13 cellular contexts compared by ENCODE assay signal in genomic region chr6:107585815-107586435, GRCh38.
A peak's percentile ranks its signal among the peaks of the same experiment; 100 is the strongest.
DNase-seq lines count a peak whose midpoint lies in the region.
"Had no signal": no experiment of that assay in that cellular context is flagged by ENCODE, and none has a peak within 500 bp of the region (broad histone marks: within the 10 kb centered on the region; RNA-seq: fewer than 3 reads in every experiment).

No MANE protein-coding gene starts in this region.

- no peaks in the 10 kb centered on the region for H3K36me3 ChIP-seq in H7 (replicated peaks; ENCODE audit: control insufficient read depth, insufficient read depth, low read length)
- H3K36me3 ChIP-seq: lower lobe of right lung had no signal

- H3K4me3 ChIP-seq in H7 (ENCODE audit: insufficient read depth, low read depth, low read length) = no peak overlapping the region
- H3K4me3 ChIP-seq: lower lobe of right lung had no signal

- DNase-seq in H7 (peak; percentile 14), NCI-H1417 treated with DMSO at 0.1 percent for 48 hours (lab: John Stamatoyannopoulos, UW) (peak; percentile 78), NCI-H345 treated with DMSO at 0.1 percent for 48 hours (lab: John Stamatoyannopoulos, UW; ENCODE audit: unreplicated experiment) (peak; percentile 88), left kidney (ENCODE audit: low read depth, low spot score) (peak; percentile 31), activated T-cell treated with anti-CD3 and anti-CD28 coated beads for 4 hours (no peak), medulla oblongata (ENCODE audit: extremely low spot score) (no peak)
- DNase-seq in NK-92 treated with Interleukin-12 subunit alpha and Interleukin-12 subunit beta, amount 100 ng/mL, for 24 hours (lab: John Stamatoyannopoulos, UW) = no peak
- DNase-seq: activated CD4-positive, alpha-beta T cell treated with anti-CD3 and anti-CD28 coated beads, Interleukin-2, amount 50 U/mL, for 48 hours; activated naive CD4-positive, alpha-beta T cell; AML-193; effector CD4-positive, alpha-beta T cell; glutamatergic neuron; lower lobe of right lung had no signal

- no peaks in the 10 kb centered on the region for H3K27me3 ChIP-seq in H7 (ENCODE audit: control insufficient read depth, insufficient read depth, low read length)

Comparison
In these comparisons a context has a peak if more than half of its experiments do, and no peak if none do; other contexts are left out.
1. DNase-seq: peak in H7 (single experiment), NCI-H1417 treated with DMSO at 0.1 percent for 48 hours (single experiment), NCI-H345 treated with DMSO at 0.1 percent for 48 hours (single experiment) and left kidney (single experiment); none in activated T-cell treated with anti-CD3 and anti-CD28 coated beads for 4 hours (single experiment), medulla oblongata (single experiment) and NK-92 treated with Interleukin-12 subunit alpha and Interleukin-12 subunit beta, amount 100 ng/mL, for 24 hours (single experiment).